Comparison of ENCODE assay signal across 11 cellular contexts in genomic region chr20:35342154-35342769, GRCh38. TPM values are rescaled to one million over a fixed set of nuclear protein-coding genes. Genes with fewer than 3 reads are reported as not detected.
A peak's percentile ranks its signal among the peaks of the same experiment; 100 is the strongest.
DNase-seq lines count a peak whose midpoint lies in the region; ATAC-seq and TF ChIP-seq lines count a peak whose summit lies in the region.
"Had no signal": no experiment of that assay in that cellular context is flagged by ENCODE, and none has a peak within 500 bp of the region (broad histone marks: within the 10 kb centered on the region; RNA-seq: fewer than 3 reads in every experiment).

No MANE protein-coding gene starts in this region.

- H3K9me3 Mint-ChIP-seq in nephron progenitor cell, result no peaks in the 10 kb centered on the region

- H3K36me3 Mint-ChIP-seq in nephron progenitor cell (ENCODE audit: low read depth), result peaks cover 45% of the 10 kb centered on the region

- peak; percentile 66 for DNase-seq in M059J (ENCODE audit: low read depth)
- peak; percentile 62 for DNase-seq in choroid plexus epithelial cell (ENCODE audit: low read depth)
- no peak for DNase-seq in nephron progenitor cell
- DNase-seq in NCI-H2227 treated with DMSO at 0.1 percent for 48 hours (lab: John Stamatoyannopoulos, UW), result no peak
- DNase-seq: aorta, heart right ventricle, NCI-H1436 had no signal

- H3K4me1 Mint-ChIP-seq in nephron progenitor cell, result peaks cover 20% of the 10 kb centered on the region

- H3K4me3 ChIP-seq in choroid plexus epithelial cell (ENCODE audit: low read depth, low read length), result no peak overlapping the region
- H3K4me3 ChIP-seq: heart right ventricle, SK-N-MC had no signal

- TF ChIP-seq CTCF in GM12872 (IDR thresholded peaks at IDR 0.05; ENCODE audit: insufficient read depth, low read depth, low read length) (0 out of 3 replicates have a peak, but pooled peaks have one; percentile 8), choroid plexus epithelial cell (conservative IDR thresholded peaks at IDR 0.05; ENCODE audit: low read depth, low read length) (peak; percentile 79), nephron progenitor cell (IDR thresholded peaks at IDR 0.05) (no peak)

- peak overlapping the region; percentile 71 for H3K27ac Mint-ChIP-seq in nephron progenitor cell

- H3K27me3 Mint-ChIP-seq in nephron progenitor cell (ENCODE audit: low read depth, poor library complexity), result no peaks in the 10 kb centered on the region

- ATAC-seq in HG02571 (IDR thresholded peaks at IDR 0.05; ENCODE audit: unreplicated experiment) (no peak), GM21717 (IDR thresholded peaks at IDR 0.05; ENCODE audit: unreplicated experiment) (no peak)

- no peak overlapping the region for H3K4me3 Mint-ChIP-seq in nephron progenitor cell

RNA-seq across cellular contexts. Expression of gene FAM83C, which starts 50.0 kb away (rescaled TPM):
- total RNA-seq in M059J (2014; rRNA removed; shearing (Covaris generic)), result 0.02 TPM in 1 of 2 replicates, not detected in the other
- total RNA-seq: aorta, heart right ventricle had no signal

RNA-seq across cellular contexts. Expression of gene EIF6, which starts 57.7 kb away (rescaled TPM):
- 303 and 313 TPM in 2 replicates for total RNA-seq in M059J (2014; rRNA removed; shearing (Covaris generic))

Comparison
In these comparisons a context has a peak if more than half of its experiments do, and no peak if none do; other contexts are left out.
1. DNase-seq: peak in M059J (single experiment) and choroid plexus epithelial cell (single experiment); none in nephron progenitor cell (single experiment) and NCI-H2227 treated with DMSO at 0.1 percent for 48 hours (single experiment).